19 cellular contexts compared by ENCODE assay signal in genomic region chr11:78643676-78644056, GRCh38.
"Had no signal": no experiment of that assay in that cellular context is flagged by ENCODE, and none has a peak within 500 bp of the region (broad histone marks: within the 10 kb centered on the region; RNA-seq: fewer than 3 reads in every experiment).

No MANE protein-coding gene starts in this region.

- H3K4me3 ChIP-seq: dorsolateral prefrontal cortex, heart left ventricle, lung, psoas muscle, right lobe of liver, suprapubic skin, thyroid gland had no signal

- H3K4me3 Mint-ChIP-seq: nephron progenitor cell; stimulated activated naive B cell treated with anti-CD40 and anti-IgM and Interleukin-4, amounts not matched to agents 10 μg/mL and 1 μg/mL and 100 μg/mL, for 72 hours; type B pancreatic cell had no signal

- H3K9me3 Mint-ChIP-seq: nephron progenitor cell, type B pancreatic cell had no signal

- H3K27me3 ChIP-seq: right lobe of liver, thyroid gland had no signal

- ATAC-seq: heart left ventricle; left colon; left ventricle myocardium superior; naive thymus-derived CD4-positive, alpha-beta T cell; psoas muscle; right lobe of liver; stimulated activated naive B cell treated with anti-CD40 and anti-IgM and Interleukin-4, amounts not matched to agents 10 μg/mL and 1 μg/mL and 100 μg/mL, for 72 hours had no signal

- H3K36me3 ChIP-seq: heart left ventricle, right lobe of liver, suprapubic skin, thyroid gland had no signal

- H3K27ac Mint-ChIP-seq: nephron progenitor cell; stimulated activated naive B cell treated with anti-CD40 and anti-IgM and Interleukin-4, amounts not matched to agents 10 μg/mL and 1 μg/mL and 100 μg/mL, for 72 hours; type B pancreatic cell had no signal

- H3K36me3 Mint-ChIP-seq: naive thymus-derived CD4-positive, alpha-beta T cell; stimulated activated naive B cell treated with anti-CD40 and anti-IgM and Interleukin-4, amounts not matched to agents 10 μg/mL and 1 μg/mL and 100 μg/mL, for 72 hours; type B pancreatic cell had no signal

- H3K9me3 ChIP-seq: heart left ventricle, psoas muscle, right lobe of liver, suprapubic skin, thyroid gland had no signal

- DNase-seq: cortex of kidney; dorsolateral prefrontal cortex; effector CD8-positive, alpha-beta T cell; heart left ventricle; hippocampal formation; left colon; left ventricle myocardium superior; mesenchymal stem cell; naive thymus-derived CD4-positive, alpha-beta T cell; nephron progenitor cell; psoas muscle; retina; right lobe of liver; stimulated activated CD4-positive, alpha-beta T cell treated with anti-CD3 and anti-CD28 coated beads, Interleukin-4, amount 100 ng/mL, for 24 hours; stimulated activated naive B cell treated with anti-CD40 and anti-IgM and Interleukin-4, amounts not matched to agents 10 μg/mL and 1 μg/mL and 100 μg/mL, for 72 hours; thyroid gland had no signal

- H3K4me1 ChIP-seq: heart left ventricle, psoas muscle, right lobe of liver, thyroid gland had no signal
